In the genomic region with DNA sequence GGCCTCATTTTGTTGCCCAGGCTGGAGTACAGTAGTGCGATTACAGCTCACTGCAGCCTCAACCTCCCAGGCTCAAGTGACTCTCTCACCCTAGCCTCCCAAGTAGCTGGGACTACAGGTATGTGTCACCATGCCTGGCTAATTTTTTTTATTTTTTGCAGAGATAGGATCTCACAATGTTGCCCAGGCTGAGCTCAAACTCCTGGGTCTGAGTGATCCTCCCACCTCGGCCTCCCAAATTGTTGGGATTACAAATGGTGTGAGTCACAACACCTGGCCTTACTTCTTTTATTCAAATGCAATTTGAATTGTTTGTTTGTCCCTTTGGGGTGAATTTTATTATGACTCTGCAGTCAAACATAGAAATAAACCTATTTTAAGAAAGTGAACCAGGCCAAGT, we compare ENCODE assay signal across 18 cellular contexts.
DNase-seq lines count a peak whose midpoint lies in the region; ATAC-seq and TF ChIP-seq lines count a peak whose summit lies in the region.
"Had no signal": no experiment of that assay in that cellular context is flagged by ENCODE, and none has a peak within 500 bp of the region (broad histone marks: within the 10 kb centered on the region; RNA-seq: fewer than 3 reads in every experiment).

No MANE protein-coding gene starts in this region.

- ATAC-seq in Right ventricle myocardium superior (ENCODE audit: poor library complexity): peak; percentile 7
- ATAC-seq: HCT116 had no signal

- H3K4me2 ChIP-seq in hepatocyte: no peak overlapping the region
- H3K4me2 ChIP-seq: BLaER1 had no signal

- H2AFZ ChIP-seq in hepatocyte: no peak overlapping the region

- no peaks in the 10 kb centered on the region for H3K9me3 ChIP-seq in hepatocyte (ENCODE audit: low read depth)
- H3K9me3 ChIP-seq in Peyer's patch: no peaks in the 10 kb centered on the region
- H3K9me3 ChIP-seq: BLaER1 had no signal

- TF ChIP-seq CTCF in dorsolateral prefrontal cortex (IDR thresholded peaks at IDR 0.05 in 54 of 56, conservative IDR thresholded peaks at IDR 0.05 in 2 of 56; ENCODE audit: low read depth in 1 of 56, partially characterized antibody in 56 of 56): no peak
- TF ChIP-seq CTCF in hepatocyte (IDR thresholded peaks at IDR 0.05; ENCODE audit: poor library complexity): no peak
- TF ChIP-seq CTCF in Peyer's patch (IDR thresholded peaks at IDR 0.05): no peak

- whole genome bisulfite sequencing in hepatocyte (ENCODE audit: low lambda C conversion rate, missing lambda C conversion rate): 98% methylated on average over 2 of the region's 2 CpGs

- H4K20me1 ChIP-seq in hepatocyte (ENCODE audit: insufficient read depth, poor library complexity, severe bottlenecking): no peaks in the 10 kb centered on the region
- H4K20me1 ChIP-seq: BLaER1 had no signal

- intact Hi-C loops in Right ventricle myocardium superior (cut with DNase I): no loop called here
- intact Hi-C loops in cardiac septum (cut with DNase I): no loop called here
- intact Hi-C loops in dorsolateral prefrontal cortex (cut with DNase I): loop anchor here (5.0 kb wide), 1 partner anchor 51 kb away; no protein-coding TSS in a partner anchor

- H3K9me2 ChIP-seq in hepatocyte (replicated peaks; ENCODE audit: insufficient read depth): no peaks in the 10 kb centered on the region

- H3K27ac ChIP-seq in angular gyrus (ENCODE audit: low read depth, low read length): peak overlapping the region; percentile 92
- H3K27ac ChIP-seq in dorsolateral prefrontal cortex: peak overlapping the region; percentile 31 to 98 (median 91)
- H3K27ac ChIP-seq in temporal lobe (ENCODE audit: low read depth, low read length): peak overlapping the region; percentile 95
- H3K27ac ChIP-seq in hepatocyte: no peak overlapping the region
- no peak overlapping the region for H3K27ac ChIP-seq in Peyer's patch
- H3K27ac ChIP-seq: BLaER1 had no signal

- no peaks in the 10 kb centered on the region for H3K4me1 ChIP-seq in hepatocyte (ENCODE audit: insufficient read depth)
- no peaks in the 10 kb centered on the region for H3K4me1 ChIP-seq in Peyer's patch
- H3K4me1 ChIP-seq: BLaER1 had no signal

- H3K27me3 ChIP-seq in dorsolateral prefrontal cortex (no peaks in the 10 kb centered on the region), hepatocyte (no peaks in the 10 kb centered on the region), Peyer's patch (no peaks in the 10 kb centered on the region)
- H3K27me3 ChIP-seq: BLaER1 had no signal

- no peak for DNase-seq in Right ventricle myocardium superior
- no peak for DNase-seq in cardiac septum (ENCODE audit: low spot score)
- no peak for DNase-seq in dorsolateral prefrontal cortex
- DNase-seq in hepatocyte (ENCODE audit: low spot score): no peak
- DNase-seq in Peyer's patch: no peak
- no peak for DNase-seq in globus pallidus (ENCODE audit: low spot score)
- DNase-seq: 8988T; CD4-positive, alpha-beta memory T cell; DMS153; DMS79 treated with DMSO at 0.1 percent for 48 hours; GF-D8; GOT3; H7; HFFc6 had no signal

- H3K4me3 ChIP-seq in dorsolateral prefrontal cortex (no peak overlapping the region), hepatocyte (no peak overlapping the region), Peyer's patch (no peak overlapping the region)
- H3K4me3 ChIP-seq: BLaER1 had no signal

- TF ChIP-seq POLR2A in Peyer's patch (IDR thresholded peaks at IDR 0.05): no peak

- no peaks in the 10 kb centered on the region for H3K79me2 ChIP-seq in hepatocyte

- H3K36me3 ChIP-seq in hepatocyte (replicated peaks; ENCODE audit: insufficient read depth, low read depth) (no peaks in the 10 kb centered on the region), Peyer's patch (no peaks in the 10 kb centered on the region)

Comparison
In these comparisons a context has a peak if more than half of its experiments do, and no peak if none do; other contexts are left out.
1. H3K27ac ChIP-seq: peak in angular gyrus (single experiment), dorsolateral prefrontal cortex (59 of 59) and temporal lobe (single experiment); none in hepatocyte (single experiment) and Peyer's patch (0 of 4).
2. intact Hi-C loops: an anchor here in dorsolateral prefrontal cortex (5.0 kb wide); none called in Right ventricle myocardium superior and cardiac septum.